In genomic region chr17:41864498-41864836, GRCh38 we compare ENCODE assay signal across 8 cellular contexts. TPM values are rescaled to one million over a fixed set of nuclear protein-coding genes. Genes with fewer than 3 reads are reported as not detected.
A peak's percentile ranks its signal among the peaks of the same experiment; 100 is the strongest.
DNase-seq lines count a peak whose midpoint lies in the region; ATAC-seq and TF ChIP-seq lines count a peak whose summit lies in the region.

No MANE protein-coding gene starts in this region.

- peak overlapping the region; percentile 98 for H3K4me2 ChIP-seq in OCI-LY3 (ENCODE audit: low read length)

- H3K27ac Mint-ChIP-seq in stimulated activated naive CD8-positive, alpha-beta T cell treated with anti-CD3 and anti-CD28 coated beads, Interleukin-15, amount 100 ng/mL, for 72 hours = no peak overlapping the region

- no peak for ATAC-seq in activated T-cell treated with anti-CD3 and anti-CD28 coated beads, Interleukin-2, amount 50 U/mL, for 4 hours
- ATAC-seq in foreskin keratinocyte = no peak
- ATAC-seq in GM18870 (IDR thresholded peaks at IDR 0.05; ENCODE audit: unreplicated experiment) = no peak
- no peak for ATAC-seq in stimulated activated naive CD8-positive, alpha-beta T cell treated with anti-CD3 and anti-CD28 coated beads, Interleukin-15, amount 100 ng/mL, for 72 hours

- H3K27ac ChIP-seq in OCI-LY3 (ENCODE audit: low read length) (no peak overlapping the region), foreskin keratinocyte (peak overlapping the region; percentile 33)

- DNase-seq in activated T-cell treated with anti-CD3 and anti-CD28 coated beads, Interleukin-2, amount 50 U/mL, for 4 hours = peak; percentile 60
- DNase-seq in activated T-cell treated with anti-CD3 and anti-CD28 coated beads, Interleukin-2, amount 50 U/mL, for 1 hour = no peak
- DNase-seq in foreskin keratinocyte = no peak
- DNase-seq in skeletal muscle cell (ENCODE audit: low read depth) = no peak
- DNase-seq in activated CD4-positive, alpha-beta T cell treated with anti-CD3 and anti-CD28 coated beads for 1 hour = no peak
- no peak for DNase-seq in stimulated activated naive CD8-positive, alpha-beta T cell treated with anti-CD3 and anti-CD28 coated beads, Interleukin-15, amount 100 ng/mL, for 72 hours

- peak overlapping the region; percentile 64 for H2AFZ ChIP-seq in OCI-LY3 (ENCODE audit: low read depth, low read length)

- no peaks in the 10 kb centered on the region for H3K9me3 Mint-ChIP-seq in activated T-cell treated with anti-CD3 and anti-CD28 coated beads, Interleukin-2, amount 50 U/mL, for 4 hours
- H3K9me3 Mint-ChIP-seq in stimulated activated naive CD8-positive, alpha-beta T cell treated with anti-CD3 and anti-CD28 coated beads, Interleukin-15, amount 100 ng/mL, for 72 hours = no peaks in the 10 kb centered on the region

- H3K79me2 ChIP-seq in OCI-LY3 (ENCODE audit: low read length) = peaks cover 54% of the 10 kb centered on the region

- H3K4me3 Mint-ChIP-seq in activated T-cell treated with anti-CD3 and anti-CD28 coated beads, Interleukin-2, amount 50 U/mL, for 4 hours = no peak overlapping the region
- no peak overlapping the region for H3K4me3 Mint-ChIP-seq in stimulated activated naive CD8-positive, alpha-beta T cell treated with anti-CD3 and anti-CD28 coated beads, Interleukin-15, amount 100 ng/mL, for 72 hours

- peaks cover 20% of the 10 kb centered on the region for H3K36me3 ChIP-seq in OCI-LY3 (replicated peaks; ENCODE audit: low read depth, low read length)

- H3K27me3 ChIP-seq in OCI-LY3 (ENCODE audit: low read depth, low read length) (no peaks in the 10 kb centered on the region), foreskin keratinocyte (no peaks in the 10 kb centered on the region)

- peaks cover 38% of the 10 kb centered on the region for H4K20me1 ChIP-seq in OCI-LY3 (ENCODE audit: insufficient read depth, low read length)

- peaks cover 15% of the 10 kb centered on the region for H3K36me3 Mint-ChIP-seq in activated T-cell treated with anti-CD3 and anti-CD28 coated beads, Interleukin-2, amount 50 U/mL, for 4 hours (ENCODE audit: insufficient read depth)

- H3K9me3 ChIP-seq in OCI-LY3 (ENCODE audit: insufficient read depth, low read length) = no peaks in the 10 kb centered on the region

- H3K4me1 ChIP-seq in OCI-LY3 (ENCODE audit: low read length) (peaks cover 11% of the 10 kb centered on the region), foreskin keratinocyte (peaks cover 7% of the 10 kb centered on the region)

- H3K27me3 Mint-ChIP-seq in activated T-cell treated with anti-CD3 and anti-CD28 coated beads, Interleukin-2, amount 50 U/mL, for 4 hours (ENCODE audit: low read depth) = no peaks in the 10 kb centered on the region
- no peaks in the 10 kb centered on the region for H3K27me3 Mint-ChIP-seq in stimulated activated naive CD8-positive, alpha-beta T cell treated with anti-CD3 and anti-CD28 coated beads, Interleukin-15, amount 100 ng/mL, for 72 hours

- H3K4me3 ChIP-seq in OCI-LY3 (ENCODE audit: low read length) (peak overlapping the region; percentile 95), skeletal muscle cell (ENCODE audit: low read depth, low read length) (peak overlapping the region; percentile 88)

- H3K9ac ChIP-seq in OCI-LY3 (ENCODE audit: low read length) = peak overlapping the region; percentile 88

- H3K4me1 Mint-ChIP-seq in activated T-cell treated with anti-CD3 and anti-CD28 coated beads, Interleukin-2, amount 50 U/mL, for 4 hours (ENCODE audit: low read depth) = peaks cover 37% of the 10 kb centered on the region
- peaks cover 48% of the 10 kb centered on the region for H3K4me1 Mint-ChIP-seq in stimulated activated naive CD8-positive, alpha-beta T cell treated with anti-CD3 and anti-CD28 coated beads, Interleukin-15, amount 100 ng/mL, for 72 hours

- TF ChIP-seq CTCF in OCI-LY3 (IDR thresholded peaks at IDR 0.05; ENCODE audit: low read depth, low read length) = no peak
- no peak for TF ChIP-seq CTCF in foreskin keratinocyte (conservative IDR thresholded peaks at IDR 0.05)

RNA-seq across cellular contexts. Expression of gene KLHL11, which starts 0.8 kb away (rescaled TPM):
- 10 to 100 TPM; 27.7 to 31.2 (median 30.3) TPM for total RNA-seq in activated T-cell treated with anti-CD3 and anti-CD28 coated beads, Interleukin-2, amount 50 U/mL, for 4 hours
- total RNA-seq in foreskin keratinocyte = 15.2 and 15.5 TPM in 2 replicates
- polyA plus RNA-seq in foreskin keratinocyte = 0.10 and 0.11 TPM in 2 replicates

RNA-seq across cellular contexts. Expression of gene KLHL10, which starts 26.8 kb away (rescaled TPM):
- not detected for total RNA-seq in activated T-cell treated with anti-CD3 and anti-CD28 coated beads, Interleukin-2, amount 50 U/mL, for 4 hours
- 0.04 TPM in 1 of 2 replicates, not detected in the other for total RNA-seq in foreskin keratinocyte
- polyA plus RNA-seq in foreskin keratinocyte = not detected in 2 replicates

RNA-seq across cellular contexts. Expression of gene NT5C3B, which starts 28.4 kb away (rescaled TPM):
- 10 to 100 TPM; 29.7 to 53.6 (median 41.9) TPM for total RNA-seq in activated T-cell treated with anti-CD3 and anti-CD28 coated beads, Interleukin-2, amount 50 U/mL, for 4 hours
- 61.8 and 93.7 TPM in 2 replicates for total RNA-seq in foreskin keratinocyte
- polyA plus RNA-seq in foreskin keratinocyte = 79.5 and 104 TPM in 2 replicates

RNA-seq across cellular contexts. Expression of gene FKBP10, which starts 51.7 kb away (rescaled TPM):
- total RNA-seq in activated T-cell treated with anti-CD3 and anti-CD28 coated beads, Interleukin-2, amount 50 U/mL, for 4 hours = 1 to 10 TPM in 1 of 3 donors, under 1 TPM in 2; 0.68 to 1.2 (median 0.76) TPM
- total RNA-seq in foreskin keratinocyte = 8.0 and 10.5 TPM in 2 replicates
- 8.8 and 10.9 TPM in 2 replicates for polyA plus RNA-seq in foreskin keratinocyte

RNA-seq across cellular contexts. Expression of gene P3H4, which starts 52.7 kb away (rescaled TPM):
- 1 to 10 TPM; 2.0 to 3.6 (median 2.5) TPM for total RNA-seq in activated T-cell treated with anti-CD3 and anti-CD28 coated beads, Interleukin-2, amount 50 U/mL, for 4 hours
- 8.8 and 13.7 TPM in 2 replicates for total RNA-seq in foreskin keratinocyte
- 9.1 and 11.8 TPM in 2 replicates for polyA plus RNA-seq in foreskin keratinocyte
